In genomic region chr1:29502901-29503300, GRCh38 we compare ENCODE assay signal across 24 cellular contexts.
"Had no signal": no experiment of that assay in that cellular context is flagged by ENCODE, and none has a peak within 500 bp of the region (broad histone marks: within the 10 kb centered on the region; RNA-seq: fewer than 3 reads in every experiment).

No MANE protein-coding gene starts in this region.

- H3K27ac Mint-ChIP-seq: activated CD8-positive, alpha-beta T cell treated with anti-CD3 and anti-CD28 coated beads, Interleukin-2, amount 10 ng/mL, durations not matched to agents 7 days and 5 days; activated naive CD8-positive, alpha-beta T cell treated with anti-CD3 and anti-CD28 coated beads for 36 hours; naive B cell had no signal

- H3K4me1 Mint-ChIP-seq: activated naive CD8-positive, alpha-beta T cell treated with anti-CD3 and anti-CD28 coated beads for 36 hours; naive B cell had no signal

- H3K4me1 ChIP-seq: body of pancreas, parathyroid adenoma, tibial nerve had no signal

- H3K36me3 Mint-ChIP-seq: activated naive CD8-positive, alpha-beta T cell treated with anti-CD3 and anti-CD28 coated beads for 36 hours had no signal

- H3K9me3 ChIP-seq: body of pancreas, mucosa of descending colon, neutrophil, tibial nerve had no signal

- H3K4me3 ChIP-seq: body of pancreas, dorsolateral prefrontal cortex, mucosa of descending colon, tibial nerve had no signal

- H3K27me3 ChIP-seq: body of pancreas, tibial nerve had no signal

- H3K4me3 Mint-ChIP-seq: activated CD8-positive, alpha-beta T cell treated with anti-CD3 and anti-CD28 coated beads, Interleukin-2, amount 10 ng/mL, durations not matched to agents 7 days and 5 days; activated naive CD8-positive, alpha-beta T cell treated with anti-CD3 and anti-CD28 coated beads for 36 hours; naive B cell had no signal

- H3K27ac ChIP-seq: body of pancreas, dorsolateral prefrontal cortex, neutrophil, parathyroid adenoma, tibial nerve had no signal

- DNase-seq: activated CD4-positive, alpha-beta T cell treated with anti-CD3 and anti-CD28 coated beads for 48 hours; activated CD4-positive, CD25-positive, alpha-beta regulatory T cell; activated CD8-positive, alpha-beta T cell treated with anti-CD3 and anti-CD28 coated beads, Interleukin-2, amount 10 ng/mL, durations not matched to agents 7 days and 5 days; activated naive CD4-positive, alpha-beta T cell; activated naive CD8-positive, alpha-beta T cell treated with anti-CD3 and anti-CD28 coated beads for 36 hours; amniotic stem cell; body of pancreas; caudate nucleus; erythroblast; foreskin melanocyte; hypothalamus; kidney glomerular epithelial cell; left ventricle myocardium superior; mucosa of descending colon; naive B cell; stimulated activated CD4-positive, alpha-beta T cell treated with anti-CD3 and anti-CD28 coated beads, Interleukin-2, amount 100 ng/mL, for 24 hours; stimulated activated naive CD4-positive, alpha-beta T cell treated with Interleukin-2 at 50 U/mL for 16 hours; substantia nigra; T-helper 1 cell; T-helper 9 cell had no signal

- ATAC-seq: activated CD8-positive, alpha-beta T cell treated with anti-CD3 and anti-CD28 coated beads, Interleukin-2, amount 10 ng/mL, durations not matched to agents 7 days and 5 days; body of pancreas; left ventricle myocardium superior; mucosa of descending colon had no signal

- H3K9me3 Mint-ChIP-seq: activated naive CD8-positive, alpha-beta T cell treated with anti-CD3 and anti-CD28 coated beads for 36 hours had no signal
